ENCODE assay signal across 1 cellular context in genomic region chr9:136372561-136373299, GRCh38.
TF ChIP-seq lines count a peak whose summit lies in the region.

No MANE protein-coding gene starts in this region.

TF ChIP-seq in IMR-90, 13 proteins besides CTCF, POLR2A, EP300 and RAD21 (continued from another document):
- no peak for TF ChIP-seq ELK1 (IDR thresholded peaks at IDR 0.05; ENCODE audit: borderline replicate concordance, low read depth, low read length)
- peak; percentile 19; the same call in 1 of the 2 replicates for TF ChIP-seq USF2 (IDR thresholded peaks at IDR 0.05; ENCODE audit: low read depth, low read length)
- no peak for TF ChIP-seq NFE2L2 (IDR thresholded peaks at IDR 0.05; ENCODE audit: low read depth, low read length)
- 0 out of 2 replicates have a peak, but pooled peaks have one; percentile 49 for TF ChIP-seq MXI1 (IDR thresholded peaks at IDR 0.05; ENCODE audit: borderline replicate concordance, low read depth, low read length)
